7 cellular contexts compared by ENCODE assay signal in the genomic region with DNA sequence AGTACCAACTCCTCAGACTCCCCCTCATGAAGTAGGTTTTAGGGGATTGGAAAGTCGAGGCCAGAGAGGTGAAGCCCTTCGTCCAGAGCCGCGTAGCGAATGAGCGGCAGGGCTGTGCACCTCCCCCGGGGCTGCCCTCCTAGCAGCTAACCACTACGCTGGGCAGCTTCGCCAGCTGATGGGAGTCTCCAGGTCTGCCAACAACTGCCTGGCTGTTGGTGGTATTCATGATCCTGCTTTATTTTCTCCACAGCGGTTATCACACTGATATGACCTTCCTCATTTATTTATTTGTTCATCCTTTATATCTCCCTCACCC. TPM values are rescaled to one million over a fixed set of nuclear protein-coding genes. Genes with fewer than 3 reads are reported as not detected.
DNase-seq lines count a peak whose midpoint lies in the region; ATAC-seq, FAIRE-seq and TF ChIP-seq lines count a peak whose summit lies in the region.

No MANE protein-coding gene starts in this region.

- H3K27me3 ChIP-seq in SU-DHL-6 (ENCODE audit: low read length), result no peaks in the 10 kb centered on the region
- no peaks in the 10 kb centered on the region for H3K27me3 ChIP-seq in skeletal muscle tissue (ENCODE audit: control insufficient read depth in 3 of 3, insufficient read depth in 3 of 3, low read length in 3 of 3)
- H3K27me3 ChIP-seq in foreskin keratinocyte, result no peaks in the 10 kb centered on the region

- no peak for FAIRE-seq in HTR-8/SVneo (lab: Jason Lieb, UNC)

- H3K4me2 ChIP-seq in SU-DHL-6 (ENCODE audit: low read depth, low read length, poor library complexity, severe bottlenecking), result peak overlapping the region; percentile 69

- ATAC-seq in left cardiac atrium (peak; percentile 5 to 8), foreskin keratinocyte (no peak)

- CTCF ChIA-PET in HEK293 (lab: Yijun Ruan, JAX), result interaction anchor here (0.5 to 1.8 kb wide), 8 partner anchors 13 to 911 kb away, joined by 3 to 10 read pairs (median 3); no protein-coding TSS in a partner anchor

- H2AFZ ChIP-seq in SU-DHL-6 (ENCODE audit: low read depth, low read length, severe bottlenecking), result peak overlapping the region; percentile 88

- H3K4me1 ChIP-seq in HEK293 (ENCODE audit: control insufficient read depth, insufficient read depth, low read length) (no peaks in the 10 kb centered on the region), skeletal muscle tissue (ENCODE audit: control insufficient read depth in 3 of 3, insufficient read depth in 3 of 3, low read length in 3 of 3) (peaks cover 3 to 13% (median 3%) of the 10 kb centered on the region in 3 donors), foreskin keratinocyte (peaks cover 20% of the 10 kb centered on the region)

- peaks cover 9% of the 10 kb centered on the region for H3F3A ChIP-seq in SU-DHL-6 (ENCODE audit: insufficient read depth)

- intact Hi-C loops in left cardiac atrium (cut with DNase I), result loop anchor here (10.0 kb wide), 2 partner anchors 910 to 1010 kb away; partner anchors contain the start of gene ABCC12 (in 1 of the 2)

- H3K79me2 ChIP-seq in SU-DHL-6 (ENCODE audit: insufficient read depth, low read length), result peaks cover 38% of the 10 kb centered on the region

- H4K20me1 ChIP-seq in SU-DHL-6 (ENCODE audit: low read depth, low read length), result peaks cover 11% of the 10 kb centered on the region

- TF ChIP-seq CTCF in HEK293 (tag by site-specific recombination; IDR thresholded peaks at IDR 0.05), result no peak; the same call in 1 of the 2 replicates
- no peak for TF ChIP-seq CTCF in SU-DHL-6 (IDR thresholded peaks at IDR 0.05; ENCODE audit: insufficient read depth, low read length, poor library complexity, severe bottlenecking)
- no peak for TF ChIP-seq CTCF in foreskin keratinocyte (conservative IDR thresholded peaks at IDR 0.05)

- H3K27ac ChIP-seq in HEK293 (ENCODE audit: extremely low read depth, low read depth, low read length), result no peak overlapping the region; the same call in 1 of the 2 replicates
- no peak overlapping the region for H3K27ac ChIP-seq in SU-DHL-6 (ENCODE audit: low read depth, low read length)
- H3K27ac ChIP-seq in skeletal muscle tissue (ENCODE audit: low read depth, low read length), result no peak overlapping the region
- no peak overlapping the region for H3K27ac ChIP-seq in foreskin keratinocyte

- DNase-seq in left cardiac atrium, result no peak
- no peak for DNase-seq in HTR-8/SVneo (ENCODE audit: insufficient read length, low spot score)
- DNase-seq in foreskin keratinocyte, result no peak
- no peak for DNase-seq in NOMO-1 treated with DMSO at 0.1 percent for 48 hours (lab: John Stamatoyannopoulos, UW; ENCODE audit: unreplicated experiment)

- H3K36me3 ChIP-seq in HEK293 (ENCODE audit: control insufficient read depth in 2 of 2, insufficient read depth in 1 of 2, low read length in 2 of 2) (no peaks in the 10 kb centered on the region), SU-DHL-6 (ENCODE audit: low read length) (peaks cover 6% of the 10 kb centered on the region; the same call in 1 of the 2 replicates), skeletal muscle tissue (ENCODE audit: control insufficient read depth in 3 of 3, insufficient read depth in 3 of 3, low read length in 3 of 3) (no peaks in the 10 kb centered on the region)

- POLR2A ChIA-PET in HEK293 (lab: Yijun Ruan, JAX), result interaction anchor here (0.6 to 1.7 kb wide), 2 partner anchors 114 to 316 kb away, joined by 4 to 8 read pairs; partner anchors contain the start of genes ITFG1 and PHKB

- H3K9ac ChIP-seq in SU-DHL-6 (ENCODE audit: low read length), result peak overlapping the region; percentile 88
- H3K9ac ChIP-seq in skeletal muscle tissue (ENCODE audit: low read depth in 1 of 3, low read length in 3 of 3), result peak overlapping the region in 2 of 3 donors; percentile 28 to 55

- no peaks in the 10 kb centered on the region for H3K9me2 ChIP-seq in SU-DHL-6 (replicated peaks; ENCODE audit: insufficient read depth, low read length)

- H3K9me3 ChIP-seq in HEK293 (ENCODE audit: control insufficient read depth, insufficient read depth, low read depth, low read length) (no peaks in the 10 kb centered on the region), SU-DHL-6 (ENCODE audit: insufficient read depth, low read length) (no peaks in the 10 kb centered on the region), skeletal muscle tissue (ENCODE audit: control insufficient read depth in 3 of 3, low read length in 3 of 3) (no peaks in the 10 kb centered on the region)

- H3K4me3 ChIP-seq in HEK293 (ENCODE audit: low read depth, low read length), result no peak overlapping the region
- peak overlapping the region; percentile 64 for H3K4me3 ChIP-seq in SU-DHL-6 (ENCODE audit: insufficient read depth, low read length, poor library complexity, severe bottlenecking)
- H3K4me3 ChIP-seq in skeletal muscle tissue (ENCODE audit: low read length in 3 of 3), result peak overlapping the region; percentile 46 to 65 (median 62)

TF ChIP-seq in HEK293, 187 proteins besides CTCF, POLR2A, EP300 and RAD21 (continues in another document):
- no peak for TF ChIP-seq ZNF433 (tag by site-specific recombination; IDR thresholded peaks at IDR 0.05; ENCODE audit: low read depth)
- no peak for TF ChIP-seq KLF16 (tag by site-specific recombination; IDR thresholded peaks at IDR 0.05)
- no peak for TF ChIP-seq ZNF837 (tag by site-specific recombination; IDR thresholded peaks at IDR 0.05)
- no peak for TF ChIP-seq ZNF112 (tag by site-specific recombination; IDR thresholded peaks at IDR 0.05)
- TF ChIP-seq, protein P1, sequence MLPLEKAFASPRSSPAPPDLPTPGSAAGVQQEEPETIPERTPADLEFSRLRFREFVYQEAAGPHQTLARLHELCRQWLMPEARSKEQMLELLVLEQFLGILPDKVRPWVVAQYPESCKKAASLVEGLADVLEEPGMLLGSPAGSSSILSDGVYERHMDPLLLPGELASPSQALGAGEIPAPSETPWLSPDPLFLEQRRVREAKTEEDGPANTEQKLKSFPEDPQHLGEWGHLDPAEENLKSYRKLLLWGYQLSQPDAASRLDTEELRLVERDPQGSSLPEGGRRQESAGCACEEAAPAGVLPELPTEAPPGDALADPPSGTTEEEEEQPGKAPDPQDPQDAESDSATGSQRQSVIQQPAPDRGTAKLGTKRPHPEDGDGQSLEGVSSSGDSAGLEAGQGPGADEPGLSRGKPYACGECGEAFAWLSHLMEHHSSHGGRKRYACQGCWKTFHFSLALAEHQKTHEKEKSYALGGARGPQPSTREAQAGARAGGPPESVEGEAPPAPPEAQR (tag by site-specific recombination; IDR thresholded peaks at IDR 0.05), result no peak
- TF ChIP-seq SCRT1 (tag by site-specific recombination; IDR thresholded peaks at IDR 0.05; ENCODE audit: borderline replicate concordance), result no peak
- no peak for TF ChIP-seq ZNF670 (tag by site-specific recombination; IDR thresholded peaks at IDR 0.05; ENCODE audit: low read depth)
- TF ChIP-seq ZBTB26 (tag by site-specific recombination; optimal IDR thresholded peaks at IDR 0.05), result no peak
- TF ChIP-seq ZNF37A (tag by site-specific recombination; IDR thresholded peaks at IDR 0.05), result no peak
- no peak for TF ChIP-seq GFI1B (tag by site-specific recombination; IDR thresholded peaks at IDR 0.05)
- TF ChIP-seq TSHZ1 (tag by site-specific recombination; IDR thresholded peaks at IDR 0.05; ENCODE audit: borderline replicate concordance), result no peak
- no peak for TF ChIP-seq HOXA7 (CRISPR knock-in tag; IDR thresholded peaks at IDR 0.05; ENCODE audit: borderline replicate concordance)
- no peak for TF ChIP-seq ZNF660 (tag by site-specific recombination; IDR thresholded peaks at IDR 0.05)
- TF ChIP-seq KLF9 (tag by site-specific recombination; IDR thresholded peaks at IDR 0.05; ENCODE audit: low read depth), result no peak
- TF ChIP-seq ZSCAN30 (tag by site-specific recombination; IDR thresholded peaks at IDR 0.05), result no peak
- no peak for TF ChIP-seq ZNF266 (tag by site-specific recombination; IDR thresholded peaks at IDR 0.05; ENCODE audit: low read depth)
- TF ChIP-seq ZEB2 (tag by site-specific recombination; IDR thresholded peaks at IDR 0.05), result no peak
- no peak for TF ChIP-seq ZNF629 (tag by site-specific recombination; IDR thresholded peaks at IDR 0.05)
- TF ChIP-seq ZNF571 (tag by site-specific recombination; IDR thresholded peaks at IDR 0.05), result no peak

RNA-seq across cellular contexts. Expression of gene NETO2, which starts 0.8 kb away (rescaled TPM):
- 1 to 10 TPM; 2.5 to 2.6 TPM for total RNA-seq in left cardiac atrium
- 3.7 TPM for total RNA-seq in skeletal muscle tissue
- total RNA-seq in foreskin keratinocyte, result 57.4 and 73.3 TPM in 2 replicates
- polyA plus RNA-seq in foreskin keratinocyte, result 35.2 and 48.4 TPM in 2 replicates

Comparison
In these comparisons a context has a peak if more than half of its experiments do, and no peak if none do; other contexts are left out.
1. RNA of gene NETO2, which starts 0.8 kb away (total RNA-seq): 57.4 to 73.3 TPM in foreskin keratinocyte; 3.7 TPM in skeletal muscle tissue (single experiment) and 2.5 to 2.6 TPM in left cardiac atrium; every median in the first group is over 10 times any median in the second.